ENCODE assay signal across 12 cellular contexts in genomic region chr20:10467985-10468845, GRCh38. TPM values are rescaled to one million over a fixed set of nuclear protein-coding genes. Genes with fewer than 3 reads are reported as not detected.
DNase-seq lines count a peak whose midpoint lies in the region; ATAC-seq and TF ChIP-seq lines count a peak whose summit lies in the region.
"Had no signal": no experiment of that assay in that cellular context is flagged by ENCODE, and none has a peak within 500 bp of the region (broad histone marks: within the 10 kb centered on the region; RNA-seq: fewer than 3 reads in every experiment).

No MANE protein-coding gene starts in this region.

- TF ChIP-seq CTCF in RWPE2 (IDR thresholded peaks at IDR 0.05; ENCODE audit: poor library complexity, severe bottlenecking): no peak
- TF ChIP-seq CTCF in fibroblast of lung (conservative IDR thresholded peaks at IDR 0.05 in 1 of 2, IDR thresholded peaks at IDR 0.05 in 1 of 2; ENCODE audit: low read depth in 1 of 2, low read length in 2 of 2): no peak
- TF ChIP-seq CTCF in sigmoid colon (IDR thresholded peaks at IDR 0.05): no peak

- 50 to 58% methylated on average over 4 of the region's 4 CpGs for WGBS in sigmoid colon, 2 donors

- ATAC-seq in RWPE2 (ENCODE audit: low read depth) (peak; percentile 55; the same call in 1 of the 3 replicates), HG03460 (IDR thresholded peaks at IDR 0.05; ENCODE audit: unreplicated experiment) (no peak), GM21737 (IDR thresholded peaks at IDR 0.05; ENCODE audit: unreplicated experiment) (no peak)

- no peaks in the 10 kb centered on the region for H3K9me3 ChIP-seq in RWPE2 (ENCODE audit: severe bottlenecking)
- no peaks in the 10 kb centered on the region for H3K9me3 ChIP-seq in fibroblast of lung (ENCODE audit: control insufficient read depth, insufficient read depth, low read depth, low read length)
- no peaks in the 10 kb centered on the region for H3K9me3 ChIP-seq in sigmoid colon

- H3K27ac ChIP-seq in RWPE2 (ENCODE audit: poor library complexity, severe bottlenecking): no peak overlapping the region
- no peak overlapping the region for H3K27ac ChIP-seq in fibroblast of lung (ENCODE audit: insufficient read depth, low read length)
- peak overlapping the region; percentile 2 to 72 (median 35) for H3K27ac ChIP-seq in sigmoid colon

- H3K9ac ChIP-seq in fibroblast of lung (ENCODE audit: insufficient read depth, low read length): no peak overlapping the region

- peak overlapping the region; percentile 51 for H3K4me2 ChIP-seq in fibroblast of lung (ENCODE audit: extremely low read depth, insufficient read depth, low read length)

- no peaks in the 10 kb centered on the region for H3K79me2 ChIP-seq in fibroblast of lung (ENCODE audit: control insufficient read depth, insufficient read depth, low read length)

- H3K27me3 ChIP-seq in RWPE2 (ENCODE audit: insufficient read depth, poor library complexity, severe bottlenecking) (no peaks in the 10 kb centered on the region), fibroblast of lung (ENCODE audit: control insufficient read depth, insufficient read depth, low read length) (no peaks in the 10 kb centered on the region), sigmoid colon (no peaks in the 10 kb centered on the region), H7 (ENCODE audit: control insufficient read depth, insufficient read depth, low read length) (no peaks in the 10 kb centered on the region)

- H3K4me1 ChIP-seq in RWPE2 (ENCODE audit: insufficient read depth, poor library complexity, severe bottlenecking) (peaks cover 3% of the 10 kb centered on the region), fibroblast of lung (ENCODE audit: control insufficient read depth, extremely low read depth, insufficient read depth, low read length) (no peaks in the 10 kb centered on the region), sigmoid colon (peaks cover 0 to 45% (median 29%) of the 10 kb centered on the region in 4 donors)

- no peak overlapping the region for H2AFZ ChIP-seq in fibroblast of lung (ENCODE audit: low read length)

- H4K20me1 ChIP-seq in fibroblast of lung (ENCODE audit: control insufficient read depth, extremely low read depth, insufficient read depth, low read length): no peaks in the 10 kb centered on the region

- H3K36me3 ChIP-seq in RWPE2 (ENCODE audit: low read depth) (no peaks in the 10 kb centered on the region), fibroblast of lung (ENCODE audit: control insufficient read depth, insufficient read depth, low read length) (no peaks in the 10 kb centered on the region), sigmoid colon (no peaks in the 10 kb centered on the region), H7 (replicated peaks; ENCODE audit: control insufficient read depth, insufficient read depth, low read length) (no peaks in the 10 kb centered on the region)

- no peak for TF ChIP-seq EP300 in sigmoid colon (IDR thresholded peaks at IDR 0.05)

- DNase-seq in GM03348 (ENCODE audit: low spot score): peak; percentile 31
- no peak for DNase-seq in RWPE2 (ENCODE audit: low spot score)
- peak in 1 of 2 donors; percentile 24 for DNase-seq in fibroblast of lung (ENCODE audit: low read depth in 2 of 2)
- DNase-seq in sigmoid colon: no peak
- no peak for DNase-seq in H7
- no peak for DNase-seq in activated CD4-positive, CD25-positive, alpha-beta regulatory T cell (lab: John Stamatoyannopoulos, UW)
- DNase-seq: activated CD4-positive, CD25-positive, alpha-beta regulatory T cell treated with anti-CD3 and anti-CD28 coated beads, Interleukin-2, amount 50 U/mL, for 72 hours; anterior cingulate cortex; C1 segment of cervical spinal cord; head of caudate nucleus had no signal

- intact Hi-C loops in sigmoid colon (cut with DNase I): loop anchor here (5.0 to 10.0 kb wide), 2 partner anchors 807 to 1074 kb away; no protein-coding TSS in a partner anchor

- no peak overlapping the region for H3K4me3 ChIP-seq in RWPE2 (ENCODE audit: severe bottlenecking)
- no peak overlapping the region for H3K4me3 ChIP-seq in fibroblast of lung (replicated peaks in 1 of 4; ENCODE audit: control extremely low read depth in 1 of 4, insufficient read depth in 1 of 4, low read depth in 3 of 4, low read length in 4 of 4)
- no peak overlapping the region for H3K4me3 ChIP-seq in sigmoid colon
- H3K4me3 ChIP-seq in H7 (ENCODE audit: insufficient read depth, low read depth, low read length): no peak overlapping the region

- TF ChIP-seq POLR2A in sigmoid colon (IDR thresholded peaks at IDR 0.05): no peak

RNA-seq across cellular contexts. Expression of gene SLX4IP, which starts 33.1 kb away (rescaled TPM):
- total RNA-seq in fibroblast of lung: 4.4 and 8.1 TPM in 2 replicates
- 1.6 and 1.9 TPM in 2 replicates for polyA plus RNA-seq in fibroblast of lung
- polyA plus RNA-seq in fibroblast of lung (2012): 1.3 and 1.4 TPM in 2 replicates
- polyA minus RNA-seq in fibroblast of lung (ENCODE audit: low replicate concordance): 3.0 and 3.1 TPM in 2 replicates
- total RNA-seq in sigmoid colon: 1 to 10 TPM; 2.0 to 4.2 (median 2.5) TPM
- polyA plus RNA-seq in sigmoid colon: 1 to 10 TPM; 1.2 to 2.5 (median 2.3) TPM
- 3.9 TPM in 2 replicates for total RNA-seq in H7 (2014; rRNA removed; shearing (Covaris generic))

RNA-seq across cellular contexts. Expression of gene MKKS, which starts 34.2 kb away (rescaled TPM):
- total RNA-seq in fibroblast of lung: 5.9 and 6.4 TPM in 2 replicates
- 13.1 and 13.5 TPM in 2 replicates for polyA plus RNA-seq in fibroblast of lung
- polyA plus RNA-seq in fibroblast of lung (2012): 7.9 and 9.6 TPM in 2 replicates
- 4.0 and 4.4 TPM in 2 replicates for polyA minus RNA-seq in fibroblast of lung (ENCODE audit: low replicate concordance)
- 10 to 100 TPM; 19.1 to 26.0 (median 22.2) TPM for total RNA-seq in sigmoid colon
- 10 to 100 TPM; 16.2 to 29.8 (median 19.1) TPM for polyA plus RNA-seq in sigmoid colon
- 14.6 and 16.7 TPM in 2 replicates for total RNA-seq in H7 (2014; rRNA removed; shearing (Covaris generic))

Comparison
In these comparisons a context has a peak if more than half of its experiments do, and no peak if none do; other contexts are left out.
1. H3K27ac ChIP-seq: peak in sigmoid colon (4 of 4); none in RWPE2 (single experiment) and fibroblast of lung (single experiment).